In genomic region chr11:68257477-68258362, GRCh38 we compare ENCODE assay signal across 8 cellular contexts. TPM values are rescaled to one million over a fixed set of nuclear protein-coding genes. Genes with fewer than 3 reads are reported as not detected.
DNase-seq lines count a peak whose midpoint lies in the region; ATAC-seq and TF ChIP-seq lines count a peak whose summit lies in the region.

No MANE protein-coding gene starts in this region.

- H3K36me3 Mint-ChIP-seq in activated naive CD4-positive, alpha-beta T cell treated with anti-CD3 and anti-CD28 coated beads, Interleukin-2, amount 10 ng/mL, durations not matched to agents 7 days and 5 days = peaks cover 9% of the 10 kb centered on the region

- H3K9me3 ChIP-seq in ovary = no peaks in the 10 kb centered on the region
- H3K9me3 ChIP-seq in testis = no peaks in the 10 kb centered on the region

- H3K27ac ChIP-seq in ovary = peak overlapping the region in 1 of 2 donors; percentile 73
- no peak overlapping the region for H3K27ac ChIP-seq in testis

- ATAC-seq in SK-N-SH treated with all-trans-retinoic acid at 6 μM for 48 hours (peak; percentile 89), HG03354 (IDR thresholded peaks at IDR 0.05; ENCODE audit: poor library complexity, severe bottlenecking, unreplicated experiment) (no peak)

- peaks cover 4% of the 10 kb centered on the region for H3K4me1 Mint-ChIP-seq in activated naive CD4-positive, alpha-beta T cell treated with anti-CD3 and anti-CD28 coated beads, Interleukin-2, amount 10 ng/mL, durations not matched to agents 7 days and 5 days

- TF ChIP-seq POLR2A in ovary (IDR thresholded peaks at IDR 0.05) = no peak
- TF ChIP-seq POLR2A in testis (IDR thresholded peaks at IDR 0.05) = no peak

- peak; percentile 93 for DNase-seq in GM03348 (ENCODE audit: low spot score)
- DNase-seq in NCI-H1092 (lab: John Stamatoyannopoulos, UW) = peak; percentile 90
- peak; percentile 97 for DNase-seq in activated naive CD4-positive, alpha-beta T cell treated with anti-CD3 and anti-CD28 coated beads, Interleukin-2, amount 10 ng/mL, durations not matched to agents 7 days and 5 days
- peak; percentile 68 for DNase-seq in glomerular endothelial cell (ENCODE audit: extremely low read depth, low read depth, low spot score)
- peak; percentile 97 to 99 (median 97) for DNase-seq in ovary
- DNase-seq in testis = peak; percentile 98

- H3K27me3 ChIP-seq in ovary = no peaks in the 10 kb centered on the region
- H3K27me3 ChIP-seq in testis = no peaks in the 10 kb centered on the region

- CTCF ChIA-PET in activated naive CD4-positive, alpha-beta T cell treated with anti-CD3 and anti-CD28 coated beads, Interleukin-2, amount 10 ng/mL, durations not matched to agents 7 days and 5 days (lab: Charles Lee) = interaction anchor here (0.6 to 7.5 kb wide), 23 partner anchors 8 to 541 kb away, joined by 3 to 173 read pairs (median 3); partner anchors contain the start of gene C11orf24

- intact Hi-C loops in ovary (cut with DNase I) = loop anchor here (2.0 to 10.0 kb wide), 7 partner anchors 15 to 189 kb away; no protein-coding TSS in a partner anchor
- intact Hi-C loops in testis (cut with DNase I; ENCODE audit: low total_unique reads) = no loop called here

- H3K36me3 ChIP-seq in ovary (no peaks in the 10 kb centered on the region), testis (ENCODE audit: low read depth, missing control alignments) (no peaks in the 10 kb centered on the region)

- TF ChIP-seq CTCF in ovary (IDR thresholded peaks at IDR 0.05) (peak; percentile 88 to 95 (median 89)), testis (IDR thresholded peaks at IDR 0.05) (peak; percentile 86 to 90 (median 88))

- H3K4me1 ChIP-seq in ovary (ENCODE audit: insufficient read depth) (peaks cover 9% of the 10 kb centered on the region), testis (peaks cover 17% of the 10 kb centered on the region)

- no peak overlapping the region for H3K4me3 Mint-ChIP-seq in activated naive CD4-positive, alpha-beta T cell treated with anti-CD3 and anti-CD28 coated beads, Interleukin-2, amount 10 ng/mL, durations not matched to agents 7 days and 5 days

- peaks cover 22% of the 10 kb centered on the region for H3K27me3 Mint-ChIP-seq in activated naive CD4-positive, alpha-beta T cell treated with anti-CD3 and anti-CD28 coated beads, Interleukin-2, amount 10 ng/mL, durations not matched to agents 7 days and 5 days

- no peaks in the 10 kb centered on the region for H3K9me3 Mint-ChIP-seq in activated naive CD4-positive, alpha-beta T cell treated with anti-CD3 and anti-CD28 coated beads, Interleukin-2, amount 10 ng/mL, durations not matched to agents 7 days and 5 days

- TF ChIP-seq EP300 in ovary (IDR thresholded peaks at IDR 0.05) = no peak

- H3K27ac Mint-ChIP-seq in activated naive CD4-positive, alpha-beta T cell treated with anti-CD3 and anti-CD28 coated beads, Interleukin-2, amount 10 ng/mL, durations not matched to agents 7 days and 5 days = no peak overlapping the region

- H3K4me3 ChIP-seq in ovary (no peak overlapping the region), testis (no peak overlapping the region)

- 37 to 39% (median 39%) methylated on average over 22 of the region's 22 CpGs for WGBS in ovary, 3 donors
- 54 to 57% methylated on average over 13 to 22 of the region's 22 CpGs for WGBS in testis, 2 donors

TF ChIP-seq in SK-N-SH treated with all-trans-retinoic acid at 6 μM for 48 hours, 23 proteins besides CTCF, POLR2A, EP300 and RAD21:
- TF ChIP-seq ESRRG (CRISPR knock-in tag; IDR thresholded peaks at IDR 0.05) (no peak), ZC3H10 (CRISPR knock-in tag; IDR thresholded peaks at IDR 0.05) (no peak), TSHZ2 (CRISPR knock-in tag; IDR thresholded peaks at IDR 0.05) (no peak), GLIS3 (CRISPR knock-in tag; IDR thresholded peaks at IDR 0.05) (no peak), ZNF565 (CRISPR knock-in tag; conservative IDR thresholded peaks at IDR 0.05; ENCODE audit: low read depth) (no peak), ZFP30 (CRISPR knock-in tag; IDR thresholded peaks at IDR 0.05) (no peak), CSRNP3 (CRISPR knock-in tag; IDR thresholded peaks at IDR 0.05) (no peak), ISL1 (CRISPR knock-in tag; IDR thresholded peaks at IDR 0.05) (no peak), TOX (CRISPR knock-in tag; IDR thresholded peaks at IDR 0.05; ENCODE audit: borderline replicate concordance) (no peak)

RNA-seq across cellular contexts. Expression of gene C11orf24, which starts 14.1 kb away (rescaled TPM):
- total RNA-seq in glomerular endothelial cell (27.2 and 34.8 TPM in 2 replicates), ovary (10 to 100 TPM; 17.3 to 47.3 (median 34.1) TPM), testis (10 to 100 TPM; 65.7 to 87.7 TPM)
- polyA plus RNA-seq in ovary (10 to 100 TPM; 14.7 to 16.1 TPM), testis (ENCODE audit: insufficient read depth, low read depth, low replicate concordance) (29.6 TPM)

RNA-seq across cellular contexts. Expression of gene KMT5B, which starts 44.6 kb away (rescaled TPM):
- total RNA-seq in glomerular endothelial cell (16.9 and 27.9 TPM in 2 replicates), ovary (10 to 100 TPM; 25.5 to 59.1 (median 50.6) TPM), testis (10 to 100 TPM; 44.1 to 56.5 TPM)
- polyA plus RNA-seq in ovary (10 to 100 TPM; 25.5 to 36.8 TPM), testis (ENCODE audit: insufficient read depth, low read depth, low replicate concordance) (42.1 TPM)

RNA-seq across cellular contexts. Expression of gene LRP5, which starts 54.7 kb away (rescaled TPM):
- total RNA-seq in glomerular endothelial cell (39.3 and 72.2 TPM in 2 replicates), ovary (10 to 100 TPM; 21.8 to 63.8 (median 52.9) TPM), testis (10 to 100 TPM; 20.6 to 21.3 TPM)
- polyA plus RNA-seq in ovary (10 to 100 TPM in 1 of 2 donors, 1 to 10 TPM in 1; 3.1 to 47.2 TPM), testis (ENCODE audit: insufficient read depth, low read depth, low replicate concordance) (15.7 TPM)
